Comparison of ENCODE assay signal across 10 cellular contexts in genomic region chr16:85471469-85472431, GRCh38.
A peak's percentile ranks its signal among the peaks of the same experiment; 100 is the strongest.
DNase-seq lines count a peak whose midpoint lies in the region; ATAC-seq lines count a peak whose summit lies in the region.
"Had no signal": no experiment of that assay in that cellular context is flagged by ENCODE, and none has a peak within 500 bp of the region (broad histone marks: within the 10 kb centered on the region; RNA-seq: fewer than 3 reads in every experiment).

No MANE protein-coding gene starts in this region.

- no peak for ATAC-seq in GM18873 (IDR thresholded peaks at IDR 0.05; ENCODE audit: low FRiP score, unreplicated experiment)

- no peaks in the 10 kb centered on the region for H3K9me3 ChIP-seq in trophoblast cell (ENCODE audit: insufficient read depth, low read depth, low read length)
- H3K9me3 ChIP-seq in CD8-positive, alpha-beta memory T cell (ENCODE audit: low read length): no peaks in the 10 kb centered on the region
- H3K9me3 ChIP-seq: HAP-1 had no signal

- H3K79me1 ChIP-seq in trophoblast cell (ENCODE audit: low read length): peaks cover 26% of the 10 kb centered on the region

- H3K27ac ChIP-seq in trophoblast cell (ENCODE audit: low read depth, low read length): no peak overlapping the region
- H3K27ac ChIP-seq in CD8-positive, alpha-beta memory T cell (ENCODE audit: low read depth, low read length): no peak overlapping the region

- DNase-seq in EH (ENCODE audit: low read depth) (peak; percentile 23), NCI-H2107 (lab: John Stamatoyannopoulos, UW) (peak; percentile 41), T47D (ENCODE audit: low read depth in 1 of 2, low spot score in 1 of 2) (peak; percentile 95 to 100), trophoblast cell (peak; percentile 94 to 96), anterior cingulate cortex (lab: John Stamatoyannopoulos, UW) (no peak), COLO829 (ENCODE audit: low spot score) (no peak)
- DNase-seq in CD8-positive, alpha-beta memory T cell: no peak
- DNase-seq: hypothalamus had no signal

- H3K18ac ChIP-seq in trophoblast cell (ENCODE audit: low read length): no peak overlapping the region

- H2AFZ ChIP-seq in trophoblast cell (ENCODE audit: insufficient read depth, low read length, poor library complexity): no peak overlapping the region

- no peak overlapping the region for H4K12ac ChIP-seq in trophoblast cell (ENCODE audit: low read depth, low read length)

- no CpG with 5 or more reads among the region's 15 CpGs for WGBS in trophoblast cell (ENCODE audit: extremely low coverage, insufficient coverage, insufficient read length)

- no peak overlapping the region for H3K4me3 ChIP-seq in trophoblast cell (ENCODE audit: low read depth, low read length)
- H3K4me3 ChIP-seq in CD8-positive, alpha-beta memory T cell (ENCODE audit: low read length): no peak overlapping the region
- H3K4me3 ChIP-seq: HAP-1 had no signal

- H3K79me2 ChIP-seq in trophoblast cell (ENCODE audit: control insufficient read depth, insufficient read depth, low read length, poor library complexity): peaks cover 3% of the 10 kb centered on the region

- H3K27ac Mint-ChIP-seq in CD8-positive, alpha-beta memory T cell: peak overlapping the region in 1 of 8 donors; percentile 72

- H3K36me3 ChIP-seq in trophoblast cell (ENCODE audit: control insufficient read depth in 1 of 2, insufficient read depth in 2 of 2, low read length in 2 of 2): no peaks in the 10 kb centered on the region
- no peaks in the 10 kb centered on the region for H3K36me3 ChIP-seq in CD8-positive, alpha-beta memory T cell (ENCODE audit: insufficient read depth, low read length)
- H3K36me3 ChIP-seq: HAP-1 had no signal

- H3K4ac ChIP-seq in trophoblast cell (ENCODE audit: low read depth, low read length): no peak overlapping the region

- H3K4me3 Mint-ChIP-seq in CD8-positive, alpha-beta memory T cell: no peak overlapping the region

- H4K8ac ChIP-seq in trophoblast cell (ENCODE audit: low read depth, low read length): no peak overlapping the region

- peak overlapping the region; percentile 41 for H4K91ac ChIP-seq in trophoblast cell (ENCODE audit: low read depth, low read length)

- no peak overlapping the region for H2AK5ac ChIP-seq in trophoblast cell (ENCODE audit: low read length)

- POLR2A ChIA-PET in CD8-positive, alpha-beta memory T cell (lab: Charles Lee): no interaction called here

- no peaks in the 10 kb centered on the region for H3K4me1 Mint-ChIP-seq in CD8-positive, alpha-beta memory T cell

- H3K27me3 Mint-ChIP-seq in CD8-positive, alpha-beta memory T cell: peaks cover 9% of the 10 kb centered on the region in 2 donors

- H3K23ac ChIP-seq in trophoblast cell (ENCODE audit: low read length): no peak overlapping the region

- in situ Hi-C loops in T47D (cut with HindIII; ENCODE audit: low pct_unique_long_range_greater_than_20kb, low sequenced_read_pairs): no loop called here

- H2BK120ac ChIP-seq in trophoblast cell (ENCODE audit: insufficient read depth, low read length, poor library complexity): peak overlapping the region; percentile 54

- no peak overlapping the region for H3K14ac ChIP-seq in trophoblast cell (ENCODE audit: low read length)

- H3K4me1 ChIP-seq in trophoblast cell (ENCODE audit: control insufficient read depth in 1 of 2, insufficient read depth in 2 of 2, low read length in 2 of 2): peaks cover 39% of the 10 kb centered on the region in 2 experiments
- no peaks in the 10 kb centered on the region for H3K4me1 ChIP-seq in CD8-positive, alpha-beta memory T cell (ENCODE audit: insufficient read depth, low read length)
- H3K4me1 ChIP-seq: HAP-1 had no signal

- H3K9ac ChIP-seq in trophoblast cell (ENCODE audit: low read length): no peak overlapping the region

- no peak overlapping the region for H2BK12ac ChIP-seq in trophoblast cell (ENCODE audit: low read length)

- no peaks in the 10 kb centered on the region for H3K36me3 Mint-ChIP-seq in CD8-positive, alpha-beta memory T cell

- no peak overlapping the region for H2BK5ac ChIP-seq in trophoblast cell (ENCODE audit: low read depth, low read length, poor library complexity)

- H3K4me2 ChIP-seq in trophoblast cell (ENCODE audit: low read length): peak overlapping the region; percentile 28

- CTCF ChIA-PET in CD8-positive, alpha-beta memory T cell (lab: Charles Lee): interaction anchor here (0.7 to 2.4 kb wide), 3 partner anchors 20 to 145 kb away, joined by 3 to 6 read pairs (median 5); no protein-coding TSS in a partner anchor

- no peaks in the 10 kb centered on the region for H3K27me3 ChIP-seq in trophoblast cell (ENCODE audit: insufficient read depth, low read length)
- H3K27me3 ChIP-seq in CD8-positive, alpha-beta memory T cell (ENCODE audit: insufficient read depth, low read length, poor library complexity, severe bottlenecking): no peaks in the 10 kb centered on the region

- no peaks in the 10 kb centered on the region for H3K9me3 Mint-ChIP-seq in CD8-positive, alpha-beta memory T cell

Comparison
In these comparisons a context has a peak if more than half of its experiments do, and no peak if none do; other contexts are left out.
1. DNase-seq: peak in EH (single experiment), NCI-H2107 (single experiment), T47D (2 of 2) and trophoblast cell (2 of 2); none in CD8-positive, alpha-beta memory T cell (0 of 5), anterior cingulate cortex (0 of 58) and COLO829 (single experiment).